Comparison of ENCODE assay signal across 27 cellular contexts in the genomic region with DNA sequence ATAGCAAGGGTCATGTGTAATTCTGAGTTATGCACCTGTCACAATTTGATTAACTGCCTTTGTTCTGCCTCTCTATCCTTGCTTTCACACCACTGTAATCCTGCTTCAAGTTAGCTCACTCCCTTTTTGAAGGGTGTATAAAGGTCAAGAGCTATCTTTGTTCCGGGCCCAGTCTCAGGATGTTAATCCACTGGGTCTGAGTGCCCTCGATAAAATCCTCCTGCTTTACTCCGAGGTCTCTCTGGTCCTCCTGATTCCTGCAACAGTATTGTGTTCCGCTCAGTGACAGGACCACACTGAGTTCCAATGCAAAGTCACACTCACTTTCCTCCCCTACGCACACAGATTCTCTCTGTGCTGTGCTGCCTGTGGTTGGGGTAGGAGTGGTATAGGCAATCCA.
A peak's percentile ranks its signal among the peaks of the same experiment; 100 is the strongest.
DNase-seq lines count a peak whose midpoint lies in the region; ATAC-seq and TF ChIP-seq lines count a peak whose summit lies in the region.
"Had no signal": no experiment of that assay in that cellular context is flagged by ENCODE, and none has a peak within 500 bp of the region (broad histone marks: within the 10 kb centered on the region; RNA-seq: fewer than 3 reads in every experiment).

No MANE protein-coding gene starts in this region.

- peak; percentile 2 for DNase-seq in ACHN
- peak; percentile 60 for DNase-seq in Karpas-422
- DNase-seq in adipocyte (ENCODE audit: low read depth), result no peak
- peak; percentile 4 for DNase-seq in foreskin melanocyte
- DNase-seq in heart right ventricle, result no peak
- no peak for DNase-seq in NCI-H1436 treated with DMSO at 0.1 percent for 48 hours (lab: John Stamatoyannopoulos, UW)
- DNase-seq in adrenal gland, result no peak
- DNase-seq: activated CD4-positive, alpha-beta T cell treated with anti-CD3 and anti-CD28 coated beads for 48 hours; activated CD8-positive, alpha-beta memory T cell treated with anti-CD3 and anti-CD28 coated beads for 24 hours; brain microvascular endothelial cell; CD4-positive, alpha-beta memory T cell; DMS153; effector CD4-positive, alpha-beta T cell; gastrocnemius medialis; KG1; naive B cell; NCI-H146; NCI-H510A; PC-9; SHP77; stimulated activated naive CD8-positive, alpha-beta T cell treated with anti-CD3 and anti-CD28 coated beads, Interleukin-15, Interleukin-2, amounts not matched to agents 100 U/mL and 50 U/mL, for 24 hours; testis had no signal

- H3K9ac ChIP-seq in Karpas-422 (ENCODE audit: low read length) (no peak overlapping the region), adipocyte (ENCODE audit: low read length) (no peak overlapping the region)

- H3K79me2 ChIP-seq in Karpas-422 (ENCODE audit: low read length), result no peaks in the 10 kb centered on the region
- H3K79me2 ChIP-seq: hepatocyte had no signal

- in situ Hi-C loops in ACHN (cut with HindIII; ENCODE audit: low pct_ligation_motif_present, low pct_unique_long_range_greater_than_20kb, low sequenced_read_pairs), result no loop called here

- H3K27ac ChIP-seq in Karpas-422 (ENCODE audit: low read length) (no peak overlapping the region), heart right ventricle (no peak overlapping the region), adrenal gland (no peak overlapping the region)
- H3K27ac ChIP-seq: brain microvascular endothelial cell, epithelial cell of prostate, gastrocnemius medialis, hepatocyte, PC-9, testis, VCaP had no signal

- intact Hi-C loops in heart right ventricle (cut with DNase I), result no loop called here
- intact Hi-C loops in adrenal gland (cut with DNase I), result no loop called here

- TF ChIP-seq CTCF in heart right ventricle (IDR thresholded peaks at IDR 0.05) (no peak), adrenal gland (IDR thresholded peaks at IDR 0.05) (no peak)

- H3K27me3 ChIP-seq in Karpas-422 (ENCODE audit: low read length) (peaks cover 2% of the 10 kb centered on the region; the same call in 1 of the 2 replicates), adipocyte (replicated peaks; ENCODE audit: control insufficient read depth, insufficient read depth, low read length) (no peaks in the 10 kb centered on the region), heart right ventricle (no peaks in the 10 kb centered on the region), adrenal gland (no peaks in the 10 kb centered on the region)
- H3K27me3 ChIP-seq: brain microvascular endothelial cell, gastrocnemius medialis, hepatocyte, testis had no signal

- no peaks in the 10 kb centered on the region for H3K9me2 ChIP-seq in Karpas-422 (replicated peaks; ENCODE audit: insufficient read depth, low read length)

- H3K36me3 ChIP-seq in Karpas-422 (ENCODE audit: insufficient read depth, low read length), result no peaks in the 10 kb centered on the region; the same call in 1 of the 2 replicates
- H3K36me3 ChIP-seq in adipocyte (ENCODE audit: control insufficient read depth, insufficient read depth, low read length, severe bottlenecking), result peaks cover 46% of the 10 kb centered on the region
- peaks cover 0 to 57% (median 5%) of the 10 kb centered on the region in 9 donors for H3K36me3 ChIP-seq in heart right ventricle
- H3K36me3 ChIP-seq in adrenal gland (replicated peaks in 1 of 2), result no peaks in the 10 kb centered on the region
- H3K36me3 ChIP-seq: brain microvascular endothelial cell, gastrocnemius medialis had no signal

- no peak overlapping the region for H3K4me3 ChIP-seq in Karpas-422 (ENCODE audit: low read length)
- peak overlapping the region; percentile 11 for H3K4me3 ChIP-seq in adipocyte (ENCODE audit: low read length)
- H3K4me3 ChIP-seq in heart right ventricle, result no peak overlapping the region
- H3K4me3 ChIP-seq in adrenal gland, result no peak overlapping the region
- H3K4me3 ChIP-seq: gastrocnemius medialis, hepatocyte, PC-9, testis had no signal

- 94% methylated on average over 5 of the region's 5 CpGs for WGBS in heart right ventricle, 2 donors
- WGBS in adrenal gland, 4 donors, result 94 to 96% (median 96%) methylated on average over 5 of the region's 5 CpGs

- H3K4me1 ChIP-seq in Karpas-422 (ENCODE audit: low read length) (no peaks in the 10 kb centered on the region), adipocyte (ENCODE audit: control insufficient read depth, insufficient read depth, low read length) (no peaks in the 10 kb centered on the region), heart right ventricle (no peaks in the 10 kb centered on the region), adrenal gland (replicated peaks in 1 of 2) (no peaks in the 10 kb centered on the region)
- H3K4me1 ChIP-seq: gastrocnemius medialis, testis had no signal

- no peak overlapping the region for H3K4me2 ChIP-seq in Karpas-422 (ENCODE audit: low read depth, low read length, poor library complexity, severe bottlenecking)
- H3K4me2 ChIP-seq: hepatocyte, PC-9 had no signal

- H3K9me3 ChIP-seq in Karpas-422 (ENCODE audit: low read length) (peaks cover 46% of the 10 kb centered on the region), adipocyte (ENCODE audit: control insufficient read depth, low read length) (peaks cover 48% of the 10 kb centered on the region), heart right ventricle (peaks cover 0 to 61% (median 36%) of the 10 kb centered on the region in 11 donors), adrenal gland (replicated peaks in 1 of 3) (peaks cover 0 to 13% (median 7%) of the 10 kb centered on the region in 3 donors)
- H3K9me3 ChIP-seq: testis had no signal

- no peak overlapping the region for H2AFZ ChIP-seq in Karpas-422 (ENCODE audit: low read length)
- H2AFZ ChIP-seq: hepatocyte, PC-9 had no signal

- ATAC-seq in heart right ventricle, result no peak
- no peak for ATAC-seq in HG03196 (IDR thresholded peaks at IDR 0.05; ENCODE audit: unreplicated experiment)
- ATAC-seq: gastrocnemius medialis; left lobe of liver; stimulated activated naive CD8-positive, alpha-beta T cell treated with anti-CD3 and anti-CD28 coated beads, Interleukin-15, Interleukin-2, amounts not matched to agents 100 U/mL and 50 U/mL, for 24 hours had no signal

- no peaks in the 10 kb centered on the region for H4K20me1 ChIP-seq in Karpas-422 (ENCODE audit: insufficient read depth, low read depth, low read length)

- TF ChIP-seq POLR2A in adrenal gland (IDR thresholded peaks at IDR 0.05), result no peak

Comparison
In these comparisons a context has a peak if more than half of its experiments do, and no peak if none do; other contexts are left out.
1. DNase-seq: peak in ACHN (single experiment), Karpas-422 (single experiment) and foreskin melanocyte (single experiment); none in adipocyte (single experiment), heart right ventricle (0 of 2), NCI-H1436 treated with DMSO at 0.1 percent for 48 hours (single experiment) and adrenal gland (0 of 7).